8 cellular contexts compared by ENCODE assay signal in the genomic region with DNA sequence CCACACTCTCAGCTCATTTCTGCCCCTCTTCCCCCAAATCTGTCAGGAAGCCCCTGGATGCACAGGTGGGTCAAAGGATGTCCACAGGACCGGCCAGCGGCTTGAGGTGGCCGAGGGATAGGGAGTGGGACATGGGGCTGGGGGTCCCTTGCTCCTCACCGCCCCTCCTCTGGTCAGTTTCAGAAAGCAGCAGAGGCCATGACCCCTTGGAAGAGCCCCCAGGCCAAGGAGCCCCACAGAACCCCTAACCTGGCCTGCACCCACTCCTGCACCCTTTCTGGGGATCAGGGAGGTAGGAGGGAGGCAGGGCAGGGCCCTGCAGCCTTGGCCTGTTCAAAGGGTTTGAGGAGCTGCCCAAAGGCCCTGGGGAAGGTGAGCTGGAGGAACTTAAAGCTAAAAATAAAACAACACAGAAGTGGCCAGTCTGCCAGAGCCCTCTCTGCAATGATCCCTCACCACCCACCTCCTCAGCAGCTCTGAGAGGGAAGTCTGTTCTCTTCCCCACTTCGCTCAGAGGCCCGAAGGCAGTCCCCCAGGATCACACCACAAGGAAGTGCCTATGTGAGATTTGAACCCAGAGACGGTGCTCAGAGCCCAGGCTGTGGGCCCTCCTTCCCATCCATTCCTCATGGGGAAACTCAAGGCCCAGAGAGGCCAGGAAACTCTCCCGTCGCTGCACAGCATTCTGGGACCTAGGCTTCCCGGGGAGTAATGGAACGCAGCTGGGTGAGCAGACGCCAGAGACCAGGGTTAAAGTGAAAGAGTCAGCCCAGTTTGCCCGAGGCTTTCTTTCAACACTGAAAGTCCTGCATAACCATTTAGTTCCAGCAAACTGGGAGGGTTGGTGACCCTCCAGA. TPM values are rescaled to one million over a fixed set of nuclear protein-coding genes. Genes with fewer than 3 reads are reported as not detected.
DNase-seq lines count a peak whose midpoint lies in the region; ATAC-seq and TF ChIP-seq lines count a peak whose summit lies in the region.

No MANE protein-coding gene starts in this region.

- H4K20me1 ChIP-seq in BLaER1 treated with 17β-estradiol and CSF1 and Interleukin-3, amounts not matched to agents 10 nM and 100 nM: peaks cover 0 to 34% (median 5%) of the 10 kb centered on the region in 11 experiments; a peak in 11 of 22 replicates

- H3K4me1 ChIP-seq in BLaER1 treated with 17β-estradiol and CSF1 and Interleukin-3, amounts not matched to agents 10 nM and 100 nM: peaks cover 61 to 74% (median 66%) of the 10 kb centered on the region in 10 experiments
- peaks cover 27% of the 10 kb centered on the region for H3K4me1 ChIP-seq in ovary (ENCODE audit: insufficient read depth)

- TF ChIP-seq POLR2A in erythroblast (IDR thresholded peaks at IDR 0.05; ENCODE audit: low read length) (peak; percentile 31), ovary (IDR thresholded peaks at IDR 0.05) (no peak)

- 5 to 10% (median 6%) methylated on average over 13 of the region's 13 CpGs for WGBS in ovary, 3 donors

- no peak for DNase-seq in SK-N-MC (ENCODE audit: low read depth, low spot score)
- peak; percentile 46 to 48 for DNase-seq in erythroblast (lab: John Stamatoyannopoulos, UW)
- DNase-seq in ovary: peak in 1 of 5 donors; percentile 34
- no peak for DNase-seq in SW 1271 (lab: John Stamatoyannopoulos, UW)
- DNase-seq in SK-N-DZ (ENCODE audit: low spot score): no peak
- no peak for DNase-seq in DMS79 treated with DMSO at 0.1 percent for 48 hours (lab: John Stamatoyannopoulos, UW)

- H3K36me3 ChIP-seq in BLaER1 treated with 17β-estradiol and CSF1 and Interleukin-3, amounts not matched to agents 10 nM and 100 nM: peaks cover 38 to 44% (median 42%) of the 10 kb centered on the region in 11 experiments
- H3K36me3 ChIP-seq in SK-N-MC (ENCODE audit: insufficient read depth, low read length) (peaks cover 12% of the 10 kb centered on the region), ovary (no peaks in the 10 kb centered on the region)

- peaks cover 24 to 31% (median 27%) of the 10 kb centered on the region in 11 experiments for H3K9me3 ChIP-seq in BLaER1 treated with 17β-estradiol and CSF1 and Interleukin-3, amounts not matched to agents 10 nM and 100 nM (replicated peaks in 1 of 11)
- H3K9me3 ChIP-seq in SK-N-MC (ENCODE audit: low read depth, low read length) (no peaks in the 10 kb centered on the region), ovary (no peaks in the 10 kb centered on the region)

- peak overlapping the region; percentile 93 to 100 (median 96) for H3K4me2 ChIP-seq in BLaER1 treated with 17β-estradiol and CSF1 and Interleukin-3, amounts not matched to agents 10 nM and 100 nM

- no peak for ATAC-seq in HG03159 (IDR thresholded peaks at IDR 0.05; ENCODE audit: unreplicated experiment)

- H3K4me3 ChIP-seq in BLaER1 treated with 17β-estradiol and CSF1 and Interleukin-3, amounts not matched to agents 10 nM and 100 nM: peak overlapping the region; percentile 76 to 98 (median 88)
- peak overlapping the region; percentile 81 for H3K4me3 ChIP-seq in SK-N-MC
- H3K4me3 ChIP-seq in ovary: peak overlapping the region; percentile 71

- no peak for TF ChIP-seq EP300 in ovary (IDR thresholded peaks at IDR 0.05)

- no peaks in the 10 kb centered on the region for H3K27me3 ChIP-seq in BLaER1 treated with 17β-estradiol and CSF1 and Interleukin-3, amounts not matched to agents 10 nM and 100 nM
- H3K27me3 ChIP-seq in ovary: no peaks in the 10 kb centered on the region

- no peak for TF ChIP-seq CTCF in ovary (IDR thresholded peaks at IDR 0.05)

- intact Hi-C loops in ovary (cut with DNase I): no loop called here

- peak overlapping the region; percentile 64 to 95 (median 78) for H3K27ac ChIP-seq in BLaER1 treated with 17β-estradiol and CSF1 and Interleukin-3, amounts not matched to agents 10 nM and 100 nM
- H3K27ac ChIP-seq in SK-N-MC (no peak overlapping the region), ovary (peak overlapping the region; percentile 83 to 93)

- peak overlapping the region; percentile 82 to 88 (median 86) for H3K9ac ChIP-seq in BLaER1 treated with 17β-estradiol and CSF1 and Interleukin-3, amounts not matched to agents 10 nM and 100 nM
- H3K9ac ChIP-seq in SK-N-MC (ENCODE audit: insufficient read length): peak overlapping the region; percentile 66

RNA-seq across cellular contexts. Expression of a gene that starts 0.9 kb away (rescaled TPM):
- total RNA-seq in ovary: 100 to 1,000 TPM in 5 of 7 donors, 10 to 100 TPM in 2; 59.7 to 298 (median 217) TPM
- polyA plus RNA-seq in ovary: 100 to 1,000 TPM in 1 of 2 donors, 10 to 100 TPM in 1; 54.7 to 191 TPM
- 0.74 and 0.76 TPM in 2 replicates for polyA plus RNA-seq in SK-N-DZ (2014; cell fraction: cytosol; rRNA removed)
- 0.28 and 0.34 TPM in 2 replicates for polyA plus RNA-seq in SK-N-DZ (2014; cell fraction: nucleus; rRNA removed)

RNA-seq across cellular contexts. Expression of a gene that starts 23.9 kb away (rescaled TPM):
- 100 to 1,000 TPM in 6 of 7 donors, 10 to 100 TPM in 1; 30.9 to 174 (median 151) TPM for total RNA-seq in ovary
- 10 to 100 TPM; 37.7 to 87.4 TPM for polyA plus RNA-seq in ovary
- 61.6 and 106 TPM in 2 replicates for polyA plus RNA-seq in SK-N-DZ (2014; cell fraction: cytosol; rRNA removed)
- polyA plus RNA-seq in SK-N-DZ (2014; cell fraction: nucleus; rRNA removed): 55.2 and 64.2 TPM in 2 replicates

RNA-seq across cellular contexts. Expression of a gene that starts 45.9 kb away (rescaled TPM):
- 100 to 1,000 TPM in 5 of 7 donors, 10 to 100 TPM in 2; 58.5 to 141 (median 111) TPM for total RNA-seq in ovary
- polyA plus RNA-seq in ovary: 100 to 1,000 TPM in 1 of 2 donors, 10 to 100 TPM in 1; 52.5 to 145 TPM
- 28.5 and 39.2 TPM in 2 replicates for polyA plus RNA-seq in SK-N-DZ (2014; cell fraction: cytosol; rRNA removed)
- 30.8 and 39.5 TPM in 2 replicates for polyA plus RNA-seq in SK-N-DZ (2014; cell fraction: nucleus; rRNA removed)

RNA-seq across cellular contexts. Expression of a gene that starts 50.9 kb away (rescaled TPM):
- total RNA-seq in ovary: 100 to 1,000 TPM; 111 to 209 (median 158) TPM
- polyA plus RNA-seq in ovary: 100 to 1,000 TPM in 1 of 2 donors, 10 to 100 TPM in 1; 18.9 to 108 TPM
- 66.0 and 76.4 TPM in 2 replicates for polyA plus RNA-seq in SK-N-DZ (2014; cell fraction: cytosol; rRNA removed)
- 139 and 156 TPM in 2 replicates for polyA plus RNA-seq in SK-N-DZ (2014; cell fraction: nucleus; rRNA removed)

Comparison
In these comparisons a context has a peak if more than half of its experiments do, and no peak if none do; other contexts are left out.
1. DNase-seq: peak in erythroblast (2 of 2); none in SK-N-MC (single experiment), SW 1271 (0 of 2), SK-N-DZ (single experiment) and DMS79 treated with DMSO at 0.1 percent for 48 hours (single experiment).
2. Peak in every context shown above with its lines, with median percentiles within 50 percentile points of each other: H3K4me3 ChIP-seq.